Comparison of ENCODE assay signal across 14 cellular contexts in genomic region chr2:122028371-122029102, GRCh38.
DNase-seq lines count a peak whose midpoint lies in the region; ATAC-seq and TF ChIP-seq lines count a peak whose summit lies in the region.
"Had no signal": no experiment of that assay in that cellular context is flagged by ENCODE, and none has a peak within 500 bp of the region (broad histone marks: within the 10 kb centered on the region; RNA-seq: fewer than 3 reads in every experiment).

No MANE protein-coding gene starts in this region.

- no peaks in the 10 kb centered on the region for H4K20me1 ChIP-seq in mammary epithelial cell (ENCODE audit: insufficient read depth, low read length)

- DNase-seq in AG08396 (ENCODE audit: low spot score) (peak; percentile 71), mammary epithelial cell (peak; percentile 63), left kidney (ENCODE audit: low read depth, low spot score) (peak; percentile 44), midbrain (lab: John Stamatoyannopoulos, UW) (no peak)
- DNase-seq: activated CD4-positive, alpha-beta T cell treated with anti-CD3 and anti-CD28 coated beads, Interleukin-2, amount 50 U/mL, for 4 hours; CD4-positive, alpha-beta T cell; NCI-H1105; sigmoid colon; T-cell had no signal

- H3K27ac ChIP-seq in mammary epithelial cell (ENCODE audit: insufficient read depth, low read depth, low read length), result peak overlapping the region; percentile 41
- H3K27ac ChIP-seq: hepatocyte, sigmoid colon had no signal

- H3K4me3 ChIP-seq in mammary epithelial cell (replicated peaks in 1 of 3; ENCODE audit: insufficient read depth in 1 of 3, low read depth in 2 of 3, low read length in 3 of 3), result no peak overlapping the region
- H3K4me3 ChIP-seq: hepatocyte, sigmoid colon had no signal

- no peaks in the 10 kb centered on the region for H3K9me3 ChIP-seq in mammary epithelial cell (replicated peaks; ENCODE audit: insufficient read depth, low read length)
- H3K9me3 ChIP-seq: sigmoid colon had no signal

- no TSS peak for BruUV-seq in mammary epithelial cell (replicated peaks; lab: Mats Ljungman, UMichigan)

- no peaks in the 10 kb centered on the region for H3K79me2 ChIP-seq in mammary epithelial cell (ENCODE audit: insufficient read depth, low read length)
- H3K79me2 ChIP-seq: hepatocyte had no signal

- TF ChIP-seq RAD21 in Ishikawa (IDR thresholded peaks at IDR 0.05; ENCODE audit: low read depth), result no peak

- in situ Hi-C loops in mammary epithelial cell (cut with MboI; ENCODE audit: low sequenced_read_pairs in 2 of 2), result no loop called here

- intact Hi-C loops in mammary epithelial cell (cut with micrococcal nuclease), result no loop called here

- H3K4me2 ChIP-seq in mammary epithelial cell (ENCODE audit: insufficient read depth, low read depth, low read length), result peak overlapping the region; percentile 60
- H3K4me2 ChIP-seq: hepatocyte had no signal

- dilution Hi-C loops in mammary epithelial cell (cut with HindIII; ENCODE audit: low sequenced_read_pairs), result no loop called here

- no peak for TF ChIP-seq CTCF in mammary epithelial cell (conservative IDR thresholded peaks at IDR 0.05 in 1 of 2, IDR thresholded peaks at IDR 0.05 in 1 of 2; ENCODE audit: extremely low read depth in 1 of 2, insufficient read depth in 1 of 2, low read depth in 1 of 2, low read length in 2 of 2)

- H3K36me3 ChIP-seq in mammary epithelial cell (ENCODE audit: insufficient read depth, low read length), result no peaks in the 10 kb centered on the region
- H3K36me3 ChIP-seq: sigmoid colon had no signal

- peaks cover 34% of the 10 kb centered on the region for H3K4me1 ChIP-seq in mammary epithelial cell (ENCODE audit: insufficient read depth, low read length)
- H3K4me1 ChIP-seq: sigmoid colon had no signal

- peak overlapping the region; percentile 58 for H2AFZ ChIP-seq in mammary epithelial cell (ENCODE audit: low read depth, low read length)
- H2AFZ ChIP-seq: hepatocyte had no signal

- no peaks in the 10 kb centered on the region for H3K27me3 ChIP-seq in mammary epithelial cell (ENCODE audit: insufficient read depth, low read length)
- H3K27me3 ChIP-seq: sigmoid colon had no signal

- no peak overlapping the region for H3K9ac ChIP-seq in mammary epithelial cell (ENCODE audit: insufficient read depth, low read length)

- no peak for TF ChIP-seq EP300 in Ishikawa (IDR thresholded peaks at IDR 0.05; ENCODE audit: borderline replicate concordance)

- 6% methylated on average over 7 of the region's 7 CpGs for WGBS in mammary epithelial cell (ENCODE audit: low coverage, missing lambda C conversion rate)

- CTCF ChIA-PET in mammary epithelial cell (lab: Charles Lee; ENCODE audit: low non-redundant PET), result no interaction called here

- ATAC-seq in HG03442 (IDR thresholded peaks at IDR 0.05; ENCODE audit: unreplicated experiment), result no peak
- no peak for ATAC-seq in GM21390 (IDR thresholded peaks at IDR 0.05; ENCODE audit: unreplicated experiment)
- no peak for ATAC-seq in HG02970 (IDR thresholded peaks at IDR 0.05; ENCODE audit: low FRiP score, unreplicated experiment)
- ATAC-seq: T-cell had no signal

TF ChIP-seq in Ishikawa, 13 proteins besides CTCF, POLR2A, EP300 and RAD21:
- TF ChIP-seq USF1 (IDR thresholded peaks at IDR 0.05) (no peak), TAF1 (IDR thresholded peaks at IDR 0.05; ENCODE audit: low read depth) (no peak), CREB1 (IDR thresholded peaks at IDR 0.05; ENCODE audit: low read depth) (no peak), TEAD4 (IDR thresholded peaks at IDR 0.05) (peak; percentile 59), YY1 (IDR thresholded peaks at IDR 0.05; ENCODE audit: low read depth) (no peak)
TF ChIP-seq in Ishikawa: peak in this region for 1.
